8 cellular contexts compared by ENCODE assay signal in the genomic region with DNA sequence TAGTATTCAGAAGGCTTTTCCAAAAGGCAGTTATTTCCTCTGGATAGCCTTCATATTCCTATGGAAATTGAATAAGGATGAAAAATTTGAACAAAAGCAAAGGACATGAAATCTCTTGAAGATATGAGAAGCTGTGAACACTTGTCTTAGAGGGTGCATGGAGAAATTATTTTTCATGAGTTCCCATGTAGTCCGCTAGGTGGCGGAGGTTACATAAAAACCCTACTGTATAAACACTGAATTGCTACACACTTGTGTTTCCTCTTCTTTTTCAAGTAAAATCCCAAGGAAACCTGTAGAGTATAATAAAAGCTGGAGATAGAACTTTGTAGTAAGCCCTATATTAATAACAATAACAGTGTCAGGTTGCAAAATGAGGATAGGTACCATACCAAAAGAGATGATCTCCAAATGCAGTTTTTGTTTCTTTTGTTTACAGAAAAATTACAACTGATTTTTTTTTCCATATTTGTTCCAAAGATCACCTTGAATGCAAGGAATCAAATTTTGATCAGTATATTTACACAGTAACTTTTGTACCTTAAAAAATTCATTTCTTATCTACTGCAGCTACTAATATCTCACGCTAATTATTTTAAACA. TPM values are rescaled to one million over a fixed set of nuclear protein-coding genes. Genes with fewer than 3 reads are reported as not detected.
DNase-seq lines count a peak whose midpoint lies in the region; ATAC-seq and TF ChIP-seq lines count a peak whose summit lies in the region.

No MANE protein-coding gene starts in this region.

- H3K9me3 ChIP-seq in right atrium auricular region (peaks cover 0 to 3% of the 10 kb centered on the region in 2 donors), Peyer's patch (no peaks in the 10 kb centered on the region), mesenchymal stem cell (ENCODE audit: control insufficient read depth, low read length) (peaks cover 3% of the 10 kb centered on the region)

- TF ChIP-seq CTCF in right atrium auricular region (IDR thresholded peaks at IDR 0.05) (peak; percentile 58 to 76), Peyer's patch (IDR thresholded peaks at IDR 0.05) (peak; percentile 28 to 76 (median 67)), chondrocyte (IDR thresholded peaks at IDR 0.05) (peak; percentile 84)

- no peaks in the 10 kb centered on the region for H3K4me1 Mint-ChIP-seq in chondrocyte (ENCODE audit: low read depth)

- peaks cover 14% of the 10 kb centered on the region for H3K9me3 Mint-ChIP-seq in chondrocyte (ENCODE audit: low read depth)

- H4K8ac ChIP-seq in mesenchymal stem cell (ENCODE audit: low read length) = no peak overlapping the region

- no CpG with 5 or more reads among the region's 3 CpGs for WGBS in mesenchymal stem cell

- TF ChIP-seq POLR2A in Peyer's patch (IDR thresholded peaks at IDR 0.05) = no peak

- H2BK120ac ChIP-seq in mesenchymal stem cell (ENCODE audit: low read depth, low read length) = no peak overlapping the region

- ATAC-seq in left ventricle myocardium superior = no peak
- peak; percentile 73 for ATAC-seq in HG03342 (IDR thresholded peaks at IDR 0.05; ENCODE audit: unreplicated experiment)
- no peak for ATAC-seq in GM21619 (IDR thresholded peaks at IDR 0.05; ENCODE audit: unreplicated experiment)

- no peak overlapping the region for H2BK5ac ChIP-seq in mesenchymal stem cell (ENCODE audit: low read depth, low read length, poor library complexity, severe bottlenecking)

- H3K9ac ChIP-seq in mesenchymal stem cell (ENCODE audit: low read length) = no peak overlapping the region

- intact Hi-C loops in left ventricle myocardium superior (cut with micrococcal nuclease) = no loop called here

- H3K4me1 ChIP-seq in right atrium auricular region = no peaks in the 10 kb centered on the region
- no peaks in the 10 kb centered on the region for H3K4me1 ChIP-seq in Peyer's patch
- no peaks in the 10 kb centered on the region for H3K4me1 ChIP-seq in mesenchymal stem cell (ENCODE audit: control insufficient read depth, insufficient read depth, low read depth, low read length)

- no peak overlapping the region for H3K4me2 ChIP-seq in mesenchymal stem cell (ENCODE audit: low read length, poor library complexity, severe bottlenecking)

- no peak overlapping the region for H3K14ac ChIP-seq in mesenchymal stem cell (ENCODE audit: low read length in 2 of 2)

- no peak overlapping the region for H3K4ac ChIP-seq in mesenchymal stem cell (ENCODE audit: low read depth in 1 of 2, low read length in 2 of 2)

- H2AFZ ChIP-seq in mesenchymal stem cell (ENCODE audit: low read depth, low read length) = no peak overlapping the region

- no peaks in the 10 kb centered on the region for H3K36me3 Mint-ChIP-seq in chondrocyte (ENCODE audit: low read depth)

- no peak overlapping the region for H2AK5ac ChIP-seq in mesenchymal stem cell (ENCODE audit: low read length, severe bottlenecking)

- no peaks in the 10 kb centered on the region for H3K79me1 ChIP-seq in mesenchymal stem cell (replicated peaks; ENCODE audit: low read length, poor library complexity, severe bottlenecking)

- no peak overlapping the region for H3K27ac Mint-ChIP-seq in chondrocyte (ENCODE audit: unreplicated experiment)

- H2BK12ac ChIP-seq in mesenchymal stem cell (ENCODE audit: low read length in 2 of 2) = no peak overlapping the region

- no peak overlapping the region for H4K91ac ChIP-seq in mesenchymal stem cell (ENCODE audit: low read length)

- no peaks in the 10 kb centered on the region for H3K36me3 ChIP-seq in right atrium auricular region
- no peaks in the 10 kb centered on the region for H3K36me3 ChIP-seq in Peyer's patch
- no peaks in the 10 kb centered on the region for H3K36me3 ChIP-seq in mesenchymal stem cell (ENCODE audit: control insufficient read depth in 1 of 2, insufficient read depth in 2 of 2, low read depth in 1 of 2, low read length in 2 of 2)

- no peak overlapping the region for H3K4me3 ChIP-seq in right atrium auricular region
- no peak overlapping the region for H3K4me3 ChIP-seq in Peyer's patch
- H3K4me3 ChIP-seq in mesenchymal stem cell (ENCODE audit: insufficient read depth in 1 of 2, low read depth in 1 of 2, low read length in 2 of 2) = no peak overlapping the region

- no peak overlapping the region for H3K23ac ChIP-seq in mesenchymal stem cell (ENCODE audit: low read length in 2 of 2)

- peaks cover 23% of the 10 kb centered on the region for H3K27me3 Mint-ChIP-seq in chondrocyte (ENCODE audit: low read depth)

- H3K27ac ChIP-seq in right atrium auricular region (no peak overlapping the region), Peyer's patch (no peak overlapping the region), mesenchymal stem cell (ENCODE audit: low read length, poor library complexity, severe bottlenecking) (no peak overlapping the region)

- no peaks in the 10 kb centered on the region for H3K27me3 ChIP-seq in right atrium auricular region
- H3K27me3 ChIP-seq in Peyer's patch = no peaks in the 10 kb centered on the region
- no peaks in the 10 kb centered on the region for H3K27me3 ChIP-seq in mesenchymal stem cell (ENCODE audit: control insufficient read depth in 1 of 2, insufficient read depth in 1 of 2, low read length in 2 of 2)

- no peak for DNase-seq in right atrium auricular region (ENCODE audit: low spot score)
- no peak for DNase-seq in left ventricle myocardium superior
- peak in 1 of 3 donors; percentile 55 for DNase-seq in Peyer's patch
- DNase-seq in chondrocyte (ENCODE audit: low spot score) = no peak
- DNase-seq in mesenchymal stem cell = peak; percentile 65
- no peak for DNase-seq in NOMO-1 treated with dmso at 0.1 percent for 144 hours (lab: John Stamatoyannopoulos, UW; ENCODE audit: unreplicated experiment)

- no peak overlapping the region for H2BK15ac ChIP-seq in mesenchymal stem cell (ENCODE audit: low read depth, poor library complexity, severe bottlenecking)

- H3K18ac ChIP-seq in mesenchymal stem cell (ENCODE audit: low read depth in 1 of 2, low read length in 2 of 2) = no peak overlapping the region

- H3K4me3 Mint-ChIP-seq in chondrocyte (ENCODE audit: unreplicated experiment) = no peak overlapping the region

RNA-seq across cellular contexts. Expression of gene OR4E1, which starts 37.8 kb away (rescaled TPM):
- total RNA-seq in right atrium auricular region = not detected
- total RNA-seq in left ventricle myocardium superior = not detected
- total RNA-seq in Peyer's patch = not detected
- total RNA-seq in chondrocyte = not detected in 3 replicates
- not detected for polyA plus RNA-seq in mesenchymal stem cell (2013, experiment 1 of 2)
- not detected for polyA plus RNA-seq in mesenchymal stem cell (2013, experiment 2 of 2)

RNA-seq across cellular contexts. Expression of gene OR4E2, which starts 57.8 kb away (rescaled TPM):
- total RNA-seq in right atrium auricular region (not detected), left ventricle myocardium superior (not detected), Peyer's patch (not detected), chondrocyte (not detected in 3 replicates)
- not detected for polyA plus RNA-seq in mesenchymal stem cell (2013, experiment 1 of 2)
- not detected for polyA plus RNA-seq in mesenchymal stem cell (2013, experiment 2 of 2)
